ENCODE assay signal across 28 cellular contexts in the genomic region with DNA sequence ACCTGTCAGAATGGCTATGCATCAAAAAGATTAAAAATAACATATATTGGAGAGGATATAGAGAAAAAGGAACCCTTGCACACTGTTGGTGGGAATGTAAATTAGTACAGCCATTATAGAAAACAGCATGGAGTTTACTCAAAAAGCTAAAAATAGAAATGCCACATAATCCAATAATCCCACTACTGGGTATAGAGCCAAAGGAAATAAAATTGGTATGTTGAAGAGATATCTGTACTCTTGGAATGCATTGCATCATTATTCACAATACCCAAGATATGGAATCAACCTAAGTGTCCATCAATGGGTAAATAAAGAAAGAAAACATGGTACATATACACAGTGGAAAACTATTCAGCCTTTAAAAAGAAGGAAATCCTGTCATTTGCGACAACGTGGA.
"Had no signal": no experiment of that assay in that cellular context is flagged by ENCODE, and none has a peak within 500 bp of the region (broad histone marks: within the 10 kb centered on the region; RNA-seq: fewer than 3 reads in every experiment).

No MANE protein-coding gene starts in this region.

- H3K9me3 ChIP-seq: gastrocnemius medialis had no signal

- H3K36me3 ChIP-seq: brain microvascular endothelial cell, gastrocnemius medialis, heart left ventricle, WERI-Rb-1 had no signal

- H3K27ac ChIP-seq: brain microvascular endothelial cell, coronary artery, dorsolateral prefrontal cortex, foreskin keratinocyte, gastrocnemius medialis, heart left ventricle, WERI-Rb-1 had no signal

- DNase-seq: activated B cell treated with CpG ODN at 0.5 μM for 24 hours; activated CD4-positive, alpha-beta T cell treated with anti-CD3 and anti-CD28 coated beads for 48 hours; activated CD4-positive, alpha-beta T cell treated with anti-CD3 and anti-CD28 coated beads, Interleukin-2, amount 50 U/mL, for 1 hour; activated CD4-positive, alpha-beta T cell treated with anti-CD3 and anti-CD28 coated beads, Interleukin-2, amount 50 U/mL, for 48 hours; activated CD8-positive, alpha-beta memory T cell treated with anti-CD3 and anti-CD28 coated beads for 24 hours; activated CD8-positive, alpha-beta T cell treated with anti-CD3 and anti-CD28 coated beads for 36 hours; activated effector memory CD4-positive, alpha-beta T cell treated with Interleukin-2 at 50 U/mL for 16 hours; activated gamma-delta T cell treated with Interleukin-2 at 50 U/mL for 16 hours; activated naive CD4-positive, alpha-beta T cell treated with anti-CD3 and anti-CD28 coated beads, Interleukin-2, amount 50 U/mL, for 16 hours; activated naive CD4-positive, alpha-beta T cell treated with Interleukin-2 at 50 U/mL for 16 hours; activated T-cell treated with anti-CD3 and anti-CD28 coated beads, Interleukin-2, amount 50 U/mL, for 4 hours; amniotic stem cell; anterior cingulate cortex; brain microvascular endothelial cell; dorsolateral prefrontal cortex; effector memory CD4-positive, alpha-beta T cell; endodermal cell; foreskin keratinocyte; gastrocnemius medialis; glutamatergic neuron; heart left ventricle; T-helper 17 cell; T1000; WERI-Rb-1 had no signal

- ATAC-seq: activated CD4-positive, CD25-positive, alpha-beta regulatory T cell treated with anti-CD3 and anti-CD28 coated beads, Interleukin-2, amount 50 U/mL, for 24 hours; activated CD8-positive, alpha-beta T cell treated with anti-CD3 and anti-CD28 coated beads for 36 hours; activated T-cell treated with anti-CD3 and anti-CD28 coated beads, Interleukin-2, amount 50 U/mL, for 4 hours; activated T-helper 17 cell treated with anti-CD3 and anti-CD28 coated beads, Interleukin-2, amount 50 U/mL, for 72 hours; esophagus mucosa; foreskin keratinocyte; gastrocnemius medialis; heart left ventricle; T-helper 17 cell had no signal

- H3K4me3 ChIP-seq: coronary artery, dorsolateral prefrontal cortex, gastrocnemius medialis, heart left ventricle had no signal

- H3K4me1 ChIP-seq: foreskin keratinocyte, gastrocnemius medialis, heart left ventricle had no signal

- H3K27me3 ChIP-seq: brain microvascular endothelial cell, foreskin keratinocyte, gastrocnemius medialis had no signal
